ENCODE assay signal across 8 cellular contexts in genomic region chr10:110872145-110872983, GRCh38.
DNase-seq lines count a peak whose midpoint lies in the region; ATAC-seq lines count a peak whose summit lies in the region.

No MANE protein-coding gene starts in this region.

- DNase-seq in DMS153 (lab: John Stamatoyannopoulos, UW) (peak; percentile 18), DMS153 treated with DMSO at 0.1 percent for 48 hours (lab: John Stamatoyannopoulos, UW; ENCODE audit: unreplicated experiment) (no peak), NCI-H446 (lab: John Stamatoyannopoulos, UW) (peak; percentile 66 to 82), cerebellar cortex (ENCODE audit: low spot score) (peak; percentile 72), kidney glomerular epithelial cell (lab: John Stamatoyannopoulos, UW) (peak; percentile 38)
- DNase-seq in activated CD4-positive, CD25-positive, alpha-beta regulatory T cell treated with anti-CD3 and anti-CD28 coated beads, Interleukin-2, amount 50 U/mL, for 72 hours = peak; percentile 71
- DNase-seq in stimulated activated CD4-positive, alpha-beta T cell treated with anti-CD3 and anti-CD28 coated beads, Interleukin-15, amount 100 ng/mL, for 24 hours = peak; percentile 82

- peak; percentile 34 for ATAC-seq in HG02981 (IDR thresholded peaks at IDR 0.05; ENCODE audit: unreplicated experiment)
